ENCODE assay signal across 8 cellular contexts in genomic region chr5:154753792-154754191, GRCh38. TPM values are rescaled to one million over a fixed set of nuclear protein-coding genes. Genes with fewer than 3 reads are reported as not detected.
DNase-seq lines count a peak whose midpoint lies in the region; ATAC-seq and TF ChIP-seq lines count a peak whose summit lies in the region.

No MANE protein-coding gene starts in this region.

- peaks cover 26% of the 10 kb centered on the region for H3K4me1 ChIP-seq in hepatocyte (ENCODE audit: insufficient read depth)

- no peak overlapping the region for H2AFZ ChIP-seq in hepatocyte

- H3K4me2 ChIP-seq in hepatocyte = peak overlapping the region; percentile 81

- DNase-seq in AG20443 (ENCODE audit: low spot score) (peak; percentile 90), HS-5 (ENCODE audit: low read depth) (peak; percentile 57), hepatocyte (ENCODE audit: low spot score) (peak; percentile 64)

- no peaks in the 10 kb centered on the region for H3K9me3 ChIP-seq in hepatocyte (ENCODE audit: low read depth)

- H3K4me3 ChIP-seq in hepatocyte (no peak overlapping the region), skin epidermis (peak overlapping the region in 2 of 7 experiments; percentile 98 to 99)

- H3K36me3 ChIP-seq in hepatocyte (replicated peaks; ENCODE audit: insufficient read depth, low read depth) = no peaks in the 10 kb centered on the region

- no peaks in the 10 kb centered on the region for H3K9me2 ChIP-seq in hepatocyte (replicated peaks; ENCODE audit: insufficient read depth)

- peaks cover 33% of the 10 kb centered on the region for H3K79me2 ChIP-seq in hepatocyte

- H4K20me1 ChIP-seq in hepatocyte (ENCODE audit: insufficient read depth, poor library complexity, severe bottlenecking) = peaks cover 16% of the 10 kb centered on the region

- TF ChIP-seq CTCF in hepatocyte (IDR thresholded peaks at IDR 0.05; ENCODE audit: poor library complexity) = no peak

- peak overlapping the region; percentile 41 for H3K27ac ChIP-seq in angular gyrus (ENCODE audit: low read depth, low read length)
- H3K27ac ChIP-seq in hepatocyte = peak overlapping the region; percentile 95
- H3K27ac ChIP-seq in skin epidermis = peak overlapping the region in 18 of 21 experiments; percentile 80 to 99 (median 95)

- no peaks in the 10 kb centered on the region for H3K27me3 ChIP-seq in hepatocyte

- WGBS in hepatocyte (ENCODE audit: low lambda C conversion rate, missing lambda C conversion rate) = 30% methylated on average over 5 of the region's 5 CpGs

- ATAC-seq in GM21576 (IDR thresholded peaks at IDR 0.05; ENCODE audit: unreplicated experiment) (no peak), GM21786 (IDR thresholded peaks at IDR 0.05; ENCODE audit: unreplicated experiment) (no peak), HG02981 (IDR thresholded peaks at IDR 0.05; ENCODE audit: unreplicated experiment) (no peak)

RNA-seq across cellular contexts. Expression of gene LARP1, which starts 1.4 kb away (rescaled TPM):
- 68.4 and 75.0 TPM in 2 replicates for total RNA-seq in hepatocyte
- 62.9 and 64.7 TPM in 2 replicates for polyA plus RNA-seq in hepatocyte

Comparison
In these comparisons a context has a peak if more than half of its experiments do, and no peak if none do; other contexts are left out.
1. H3K27ac ChIP-seq: peak in every context shown above with its lines; median percentile 95 in hepatocyte; 95 in skin epidermis; 41 in angular gyrus.